9 cellular contexts compared by ENCODE assay signal in genomic region chr1:24321712-24322635, GRCh38. TPM values are rescaled to one million over a fixed set of nuclear protein-coding genes. Genes with fewer than 3 reads are reported as not detected.
DNase-seq lines count a peak whose midpoint lies in the region; ATAC-seq and TF ChIP-seq lines count a peak whose summit lies in the region.
"Had no signal": no experiment of that assay in that cellular context is flagged by ENCODE, and none has a peak within 500 bp of the region (broad histone marks: within the 10 kb centered on the region; RNA-seq: fewer than 3 reads in every experiment).

No MANE protein-coding gene starts in this region.

- H3K27ac ChIP-seq in hepatocyte (peak overlapping the region; percentile 80), skeletal muscle tissue (ENCODE audit: low read depth, low read length) (peak overlapping the region; percentile 33)

- peak overlapping the region; percentile 76 to 85 (median 76) for H3K9ac ChIP-seq in skeletal muscle tissue (ENCODE audit: low read depth in 1 of 3, low read length in 3 of 3)

- no peak for TF ChIP-seq CTCF in hepatocyte (IDR thresholded peaks at IDR 0.05; ENCODE audit: poor library complexity)

- ATAC-seq in GM18498 (IDR thresholded peaks at IDR 0.05; ENCODE audit: unreplicated experiment): peak; percentile 62
- ATAC-seq in HG03520 (IDR thresholded peaks at IDR 0.05; ENCODE audit: unreplicated experiment): peak; percentile 43
- ATAC-seq in T-helper 17 cell: peak; percentile 85
- ATAC-seq in HG03469 (IDR thresholded peaks at IDR 0.05; ENCODE audit: unreplicated experiment): no peak
- no peak for ATAC-seq in GM21529 (IDR thresholded peaks at IDR 0.05; ENCODE audit: unreplicated experiment)

- H2AFZ ChIP-seq in hepatocyte: peak overlapping the region; percentile 98

- peaks cover 37% of the 10 kb centered on the region for H3K27me3 Mint-ChIP-seq in T-helper 17 cell

- no peaks in the 10 kb centered on the region for H3K9me2 ChIP-seq in hepatocyte (replicated peaks; ENCODE audit: insufficient read depth)

- H3K4me1 ChIP-seq in hepatocyte (ENCODE audit: insufficient read depth): peaks cover 22% of the 10 kb centered on the region
- peaks cover 13 to 34% (median 19%) of the 10 kb centered on the region in 3 donors for H3K4me1 ChIP-seq in skeletal muscle tissue (ENCODE audit: control insufficient read depth in 3 of 3, insufficient read depth in 3 of 3, low read length in 3 of 3)

- peaks cover 4% of the 10 kb centered on the region for H3K27me3 ChIP-seq in hepatocyte
- H3K27me3 ChIP-seq in skeletal muscle tissue (ENCODE audit: control insufficient read depth in 3 of 3, insufficient read depth in 3 of 3, low read length in 3 of 3): peaks cover 5 to 34% (median 12%) of the 10 kb centered on the region in 3 donors

- peak overlapping the region; percentile 70 for H3K27ac Mint-ChIP-seq in T-helper 17 cell

- no peaks in the 10 kb centered on the region for H3K36me3 ChIP-seq in hepatocyte (replicated peaks; ENCODE audit: insufficient read depth, low read depth)
- no peaks in the 10 kb centered on the region for H3K36me3 ChIP-seq in skeletal muscle tissue (ENCODE audit: control insufficient read depth in 3 of 3, insufficient read depth in 3 of 3, low read length in 3 of 3)

- H3K9me3 ChIP-seq in T-helper 17 cell (ENCODE audit: control insufficient read depth, low read length, poor library complexity, severe bottlenecking) (no peaks in the 10 kb centered on the region), hepatocyte (ENCODE audit: low read depth) (no peaks in the 10 kb centered on the region), skeletal muscle tissue (ENCODE audit: control insufficient read depth in 3 of 3, low read length in 3 of 3) (no peaks in the 10 kb centered on the region)

- no peaks in the 10 kb centered on the region for H4K20me1 ChIP-seq in hepatocyte (ENCODE audit: insufficient read depth, poor library complexity, severe bottlenecking)

- DNase-seq in T-helper 17 cell: peak; percentile 40 to 56 (median 49)
- DNase-seq in amniotic stem cell (lab: John Stamatoyannopoulos, UW): peak; percentile 38
- peak; percentile 74 for DNase-seq in hepatocyte (ENCODE audit: low spot score)

- H3K79me2 ChIP-seq in hepatocyte: peaks cover 3% of the 10 kb centered on the region

- whole genome bisulfite sequencing in hepatocyte (ENCODE audit: low lambda C conversion rate, missing lambda C conversion rate): 7% methylated on average over 82 of the region's 86 CpGs

- H3K4me2 ChIP-seq in hepatocyte: peak overlapping the region; percentile 97

- H3K4me1 Mint-ChIP-seq in T-helper 17 cell: peaks cover 45% of the 10 kb centered on the region

- H3K36me3 Mint-ChIP-seq in T-helper 17 cell (ENCODE audit: low read depth): no peaks in the 10 kb centered on the region

- peak overlapping the region; percentile 91 for H3K4me3 Mint-ChIP-seq in T-helper 17 cell

- H3K4me3 ChIP-seq in hepatocyte (peak overlapping the region; percentile 42), skeletal muscle tissue (ENCODE audit: low read length in 3 of 3) (peak overlapping the region; percentile 72 to 76 (median 75))

RNA-seq across cellular contexts. Expression of gene GRHL3, which starts 2.8 kb away (rescaled TPM):
- total RNA-seq in T-helper 17 cell (not detected), hepatocyte (2.4 and 2.7 TPM in 2 replicates), skeletal muscle tissue (not detected)
- 6.9 and 7.9 TPM in 2 replicates for polyA plus RNA-seq in hepatocyte
- total RNA-seq: lung microvascular endothelial cell had no signal

Comparison
In these comparisons a context has a peak if more than half of its experiments do, and no peak if none do; other contexts are left out.
1. ATAC-seq: peak in GM18498 (single experiment), HG03520 (single experiment) and T-helper 17 cell (single experiment); none in HG03469 (single experiment) and GM21529 (single experiment).
2. Peak in every context shown above with its lines, with median percentiles within 50 percentile points of each other: DNase-seq.